In the genomic region with DNA sequence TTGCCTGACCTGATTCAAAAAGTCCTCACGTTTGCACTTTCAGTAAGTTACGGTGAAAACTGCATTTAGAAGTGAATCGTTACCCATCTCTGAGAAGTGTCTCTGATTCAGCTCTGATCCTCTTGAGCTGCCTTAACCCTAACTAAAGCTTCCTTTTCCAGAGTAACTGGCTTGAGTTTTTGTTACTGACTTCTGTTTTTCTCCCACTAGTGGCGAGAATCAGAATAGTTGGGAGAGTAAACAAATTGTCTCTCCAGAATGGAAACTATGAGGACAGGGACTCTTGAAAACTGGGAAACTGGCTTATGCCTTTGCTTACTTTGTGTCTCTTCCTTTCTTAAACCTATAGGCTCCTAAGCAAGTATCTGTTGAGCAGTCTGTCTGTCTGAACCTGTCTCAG, we compare ENCODE assay signal across 11 cellular contexts. TPM values are rescaled to one million over a fixed set of nuclear protein-coding genes. Genes with fewer than 3 reads are reported as not detected.
DNase-seq lines count a peak whose midpoint lies in the region; ATAC-seq and TF ChIP-seq lines count a peak whose summit lies in the region.
"Had no signal": no experiment of that assay in that cellular context is flagged by ENCODE, and none has a peak within 500 bp of the region (broad histone marks: within the 10 kb centered on the region; RNA-seq: fewer than 3 reads in every experiment).

No MANE protein-coding gene starts in this region.

- DNase-seq in MCF 10A (ENCODE audit: unreplicated experiment) = no peak
- no peak for DNase-seq in breast epithelium (ENCODE audit: low spot score in 2 of 2)
- no peak for DNase-seq in PC-9
- DNase-seq in fibroblast of peridontal ligament (ENCODE audit: extremely low read depth) = peak; percentile 41
- DNase-seq in thoracic aorta (ENCODE audit: low spot score) = no peak
- DNase-seq in suprapubic skin (ENCODE audit: low spot score in 2 of 2) = no peak
- no peak for DNase-seq in stimulated activated naive CD4-positive, alpha-beta T cell (lab: John Stamatoyannopoulos, UW)
- DNase-seq: COR-L47, NCI-H187, T-helper 1 cell had no signal

- BruUV-seq in MCF 10A (replicated peaks; lab: Mats Ljungman, UMichigan) (no TSS peak), PC-9 (replicated peaks; lab: Mats Ljungman, UMichigan) (no TSS peak)

- H3K9me3 ChIP-seq in breast epithelium (no peaks in the 10 kb centered on the region), PC-9 (ENCODE audit: insufficient read depth, low read depth) (no peaks in the 10 kb centered on the region), thoracic aorta (no peaks in the 10 kb centered on the region), suprapubic skin (no peaks in the 10 kb centered on the region)

- no peak overlapping the region for H3K27ac Mint-ChIP-seq in MCF 10A (ENCODE audit: low read depth, unreplicated experiment)

- ATAC-seq in thoracic aorta (ENCODE audit: insufficient number of reproducible peaks, low FRiP score, low read depth) (no peak), HG02870 (IDR thresholded peaks at IDR 0.05; ENCODE audit: unreplicated experiment) (no peak)

- H3K36me3 ChIP-seq in breast epithelium (peaks cover 4% of the 10 kb centered on the region), PC-9 (ENCODE audit: low read depth) (peaks cover 51% of the 10 kb centered on the region), thoracic aorta (peaks cover 21% of the 10 kb centered on the region), suprapubic skin (peaks cover 64% of the 10 kb centered on the region)

- no peak overlapping the region for H3K4me3 ChIP-seq in breast epithelium
- H3K4me3 ChIP-seq in PC-9 = no peak overlapping the region
- no peak overlapping the region for H3K4me3 ChIP-seq in thoracic aorta
- H3K4me3 ChIP-seq in suprapubic skin = no peak overlapping the region

- H3K27ac ChIP-seq in breast epithelium (no peak overlapping the region), PC-9 (no peak overlapping the region), thoracic aorta (peak overlapping the region; percentile 30 to 75), suprapubic skin (no peak overlapping the region)

- H3K4me1 ChIP-seq in breast epithelium (no peaks in the 10 kb centered on the region), PC-9 (replicated peaks; ENCODE audit: insufficient read depth) (peaks cover 37% of the 10 kb centered on the region), thoracic aorta (ENCODE audit: control insufficient read depth in 1 of 2, low read depth in 2 of 2) (peaks cover 16 to 42% of the 10 kb centered on the region in 2 donors), suprapubic skin (peaks cover 9% of the 10 kb centered on the region)

- no peaks in the 10 kb centered on the region for H3K27me3 ChIP-seq in breast epithelium
- no peaks in the 10 kb centered on the region for H3K27me3 ChIP-seq in PC-9 (ENCODE audit: insufficient read depth, low read depth)
- H3K27me3 ChIP-seq in thoracic aorta (replicated peaks; ENCODE audit: insufficient read depth) = no peaks in the 10 kb centered on the region
- H3K27me3 ChIP-seq in suprapubic skin = no peaks in the 10 kb centered on the region

- no peaks in the 10 kb centered on the region for H3K9me3 Mint-ChIP-seq in MCF 10A (ENCODE audit: unreplicated experiment)

- POLR2A ChIA-PET in MCF 10A (lab: Yijun Ruan, JAX) (interaction anchor here (0.6 to 1.6 kb wide), 5 partner anchors 9 to 39 kb away, joined by 3 to 5 read pairs (median 3); partner anchors contain the start of gene KPNB1), PC-9 (lab: Charles Lee; ENCODE audit: unreplicated experiment) (interaction anchor here (0.6 kb wide), 2 partner anchors 31 to 71 kb away, joined by 5 to 6 read pairs; no protein-coding TSS in a partner anchor)

- H3K36me3 Mint-ChIP-seq in MCF 10A (ENCODE audit: insufficient read depth, unreplicated experiment) = peaks cover 94% of the 10 kb centered on the region

- H3F3A ChIP-seq in PC-9 (ENCODE audit: insufficient read depth, low read depth) = peaks cover 89% of the 10 kb centered on the region

- no peak overlapping the region for H2AFZ ChIP-seq in PC-9

- TF ChIP-seq POLR2A in breast epithelium (IDR thresholded peaks at IDR 0.05) (no peak), suprapubic skin (IDR thresholded peaks at IDR 0.05) (no peak)

- H3K4me2 ChIP-seq in PC-9 = no peak overlapping the region

- peaks cover 11% of the 10 kb centered on the region; the same call in 1 of the 2 replicates for H4K20me1 ChIP-seq in PC-9 (ENCODE audit: insufficient read depth)

- H3K4me1 Mint-ChIP-seq in MCF 10A (ENCODE audit: insufficient read depth, unreplicated experiment) = peaks cover 13% of the 10 kb centered on the region

- H3K4me3 Mint-ChIP-seq in MCF 10A (ENCODE audit: unreplicated experiment) = no peak overlapping the region

- CTCF ChIA-PET in MCF 10A (lab: Yijun Ruan, JAX) (interaction anchor here (0.7 to 1.8 kb wide), 5 partner anchors 12 to 118 kb away, joined by 3 to 6 read pairs (median 5); no protein-coding TSS in a partner anchor), PC-9 (lab: Charles Lee) (interaction anchor here (0.6 kb wide), 1 partner anchor 63 kb away, joined by 6 read pairs; no protein-coding TSS in a partner anchor)

- WGBS in suprapubic skin = 67% methylated on average over 4 of the region's 4 CpGs

- peak; percentile 17 for TF ChIP-seq CTCF in MCF 10A (IDR thresholded peaks at IDR 0.05; ENCODE audit: unreplicated experiment)
- TF ChIP-seq CTCF in breast epithelium (IDR thresholded peaks at IDR 0.05) = no peak
- TF ChIP-seq CTCF in PC-9 (conservative IDR thresholded peaks at IDR 0.05) = peak; percentile 56
- no peak for TF ChIP-seq CTCF in thoracic aorta (IDR thresholded peaks at IDR 0.05)
- TF ChIP-seq CTCF in suprapubic skin (IDR thresholded peaks at IDR 0.05) = no peak

- H3K79me2 ChIP-seq in PC-9 (ENCODE audit: low read depth) = no peaks in the 10 kb centered on the region; the same call in 1 of the 2 replicates

- no peak for TF ChIP-seq EP300 in suprapubic skin (IDR thresholded peaks at IDR 0.05)

- no peaks in the 10 kb centered on the region for H3K27me3 Mint-ChIP-seq in MCF 10A (ENCODE audit: insufficient read depth, unreplicated experiment)

- intact Hi-C loops in MCF 10A (cut with micrococcal nuclease) = no loop called here
- intact Hi-C loops in breast epithelium (cut with DNase I; ENCODE audit: low total_unique reads) = no loop called here
- intact Hi-C loops in PC-9 (cut with micrococcal nuclease; ENCODE audit: unreplicated experiment) = loop anchor here (5.0 to 10.0 kb wide), 3 partner anchors 254 to 674 kb away; partner anchors contain the start of gene EFCAB13

- H3K9me2 ChIP-seq in PC-9 (ENCODE audit: insufficient read depth) = no peaks in the 10 kb centered on the region

RNA-seq across cellular contexts. Expression of gene KPNB1, which starts 31.3 kb away (rescaled TPM):
- total RNA-seq in MCF 10A (2022) (522 and 609 TPM in 2 replicates), breast epithelium (100 to 1,000 TPM; 148 to 238 (median 189) TPM), PC-9 (2021) (305 and 306 TPM in 2 replicates), thoracic aorta (100 to 1,000 TPM; 199 to 223 TPM), suprapubic skin (100 to 1,000 TPM; 100 to 162 (median 139) TPM)

Comparison
In these comparisons a context has a peak if more than half of its experiments do, and no peak if none do; other contexts are left out.
1. CTCF ChIP-seq: peak in MCF 10A (single experiment) and PC-9 (single experiment); none in breast epithelium (0 of 3), thoracic aorta (single experiment) and suprapubic skin (0 of 2).
2. H3K27ac ChIP-seq: peak in thoracic aorta (2 of 2); none in breast epithelium (0 of 2), PC-9 (single experiment) and suprapubic skin (single experiment).